ENCODE assay signal across 8 cellular contexts in genomic region chr6:28211840-28212509, GRCh38. TPM values are rescaled to one million over a fixed set of nuclear protein-coding genes. Genes with fewer than 3 reads are reported as not detected.
DNase-seq lines count a peak whose midpoint lies in the region; TF ChIP-seq lines count a peak whose summit lies in the region.

No MANE protein-coding gene starts in this region.

- H3K9me3 Mint-ChIP-seq in activated naive CD4-positive, alpha-beta T cell treated with anti-CD3 and anti-CD28 coated beads, Interleukin-2, amount 10 ng/mL, durations not matched to agents 7 days and 5 days = peaks cover 2% of the 10 kb centered on the region

- peaks cover 91% of the 10 kb centered on the region for H3K27me3 Mint-ChIP-seq in activated naive CD4-positive, alpha-beta T cell treated with anti-CD3 and anti-CD28 coated beads, Interleukin-2, amount 10 ng/mL, durations not matched to agents 7 days and 5 days

- no peak overlapping the region for H3K27ac Mint-ChIP-seq in activated naive CD4-positive, alpha-beta T cell treated with anti-CD3 and anti-CD28 coated beads, Interleukin-2, amount 10 ng/mL, durations not matched to agents 7 days and 5 days

- H3K4me3 ChIP-seq in NB4 (ENCODE audit: low read depth, low read length) = peak overlapping the region; percentile 66
- H3K4me3 ChIP-seq in ectodermal cell (ENCODE audit: insufficient read depth, low read depth, low read length) = peak overlapping the region; percentile 42
- H3K4me3 ChIP-seq in retinal pigment epithelial cell (ENCODE audit: low read length) = peak overlapping the region; percentile 67
- no peak overlapping the region for H3K4me3 ChIP-seq in sigmoid colon

- no peak overlapping the region for H3K27ac ChIP-seq in ectodermal cell (ENCODE audit: insufficient read depth, low read depth, low read length, poor library complexity, severe bottlenecking)
- no peak overlapping the region for H3K27ac ChIP-seq in sigmoid colon

- intact Hi-C loops in sigmoid colon (cut with DNase I) = no loop called here

- no peak for TF ChIP-seq POLR2A in NB4 (IDR thresholded peaks at IDR 0.05; ENCODE audit: extremely low read depth, insufficient read length)
- no peak for TF ChIP-seq POLR2A in sigmoid colon (IDR thresholded peaks at IDR 0.05)

- H3K4me1 ChIP-seq in ectodermal cell (ENCODE audit: control insufficient read depth, insufficient read depth, low read length) (peaks cover 8% of the 10 kb centered on the region), sigmoid colon (peaks cover 0 to 13% (median 11%) of the 10 kb centered on the region in 4 donors)

- H3K36me3 Mint-ChIP-seq in activated naive CD4-positive, alpha-beta T cell treated with anti-CD3 and anti-CD28 coated beads, Interleukin-2, amount 10 ng/mL, durations not matched to agents 7 days and 5 days = peaks cover 8% of the 10 kb centered on the region

- CTCF ChIA-PET in activated naive CD4-positive, alpha-beta T cell treated with anti-CD3 and anti-CD28 coated beads, Interleukin-2, amount 10 ng/mL, durations not matched to agents 7 days and 5 days (lab: Charles Lee) = interaction anchor here (0.6 to 0.7 kb wide), 2 partner anchors 71 to 83 kb away, joined by 3 to 5 read pairs; no protein-coding TSS in a partner anchor

- H3K9me3 ChIP-seq in ectodermal cell (ENCODE audit: control insufficient read depth, low read length) = no peaks in the 10 kb centered on the region
- no peaks in the 10 kb centered on the region for H3K9me3 ChIP-seq in sigmoid colon

- WGBS in ectodermal cell, 2 experiments = 7 to 11% methylated on average over 16 of the region's 16 CpGs
- 13 to 43% methylated on average over 16 of the region's 16 CpGs for WGBS in sigmoid colon, 2 donors

- H3K4me3 Mint-ChIP-seq in activated naive CD4-positive, alpha-beta T cell treated with anti-CD3 and anti-CD28 coated beads, Interleukin-2, amount 10 ng/mL, durations not matched to agents 7 days and 5 days = peak overlapping the region; percentile 36

- no peaks in the 10 kb centered on the region for H3K36me3 ChIP-seq in ectodermal cell (ENCODE audit: control insufficient read depth, insufficient read depth, low read length)
- no peaks in the 10 kb centered on the region for H3K36me3 ChIP-seq in sigmoid colon

- H3K27me3 ChIP-seq in ectodermal cell (ENCODE audit: control insufficient read depth, insufficient read depth, low read length, poor library complexity, severe bottlenecking) (peaks cover 91% of the 10 kb centered on the region), sigmoid colon (peaks cover 40 to 96% (median 84%) of the 10 kb centered on the region in 3 donors)

- peak; percentile 37 for DNase-seq in activated naive CD4-positive, alpha-beta T cell treated with anti-CD3 and anti-CD28 coated beads, Interleukin-2, amount 10 ng/mL, durations not matched to agents 7 days and 5 days
- no peak for DNase-seq in activated naive CD4-positive, alpha-beta T cell treated with anti-CD3 and anti-CD28 coated beads, Interleukin-2, amount 50 U/mL, for 16 hours
- DNase-seq in NB4 (ENCODE audit: low read depth) (peak; percentile 52), retinal pigment epithelial cell (ENCODE audit: low read depth) (no peak), COLO668 (lab: John Stamatoyannopoulos, UW; ENCODE audit: unreplicated experiment) (no peak), sigmoid colon (no peak), NCI-H187 (lab: John Stamatoyannopoulos, UW) (no peak)

- TF ChIP-seq CTCF in NB4 (IDR thresholded peaks at IDR 0.05; ENCODE audit: low read depth, low read length) (no peak), retinal pigment epithelial cell (conservative IDR thresholded peaks at IDR 0.05; ENCODE audit: low read depth, low read length) (no peak), sigmoid colon (IDR thresholded peaks at IDR 0.05) (no peak)

- no peak for TF ChIP-seq EP300 in sigmoid colon (IDR thresholded peaks at IDR 0.05)

- peaks cover 40% of the 10 kb centered on the region for H3K4me1 Mint-ChIP-seq in activated naive CD4-positive, alpha-beta T cell treated with anti-CD3 and anti-CD28 coated beads, Interleukin-2, amount 10 ng/mL, durations not matched to agents 7 days and 5 days

RNA-seq across cellular contexts. Expression of gene ZSCAN9, which starts 13.1 kb away (rescaled TPM):
- polyA plus RNA-seq in ectodermal cell (2013, experiment 1 of 4) = 34.0 TPM
- 30.0 TPM for polyA plus RNA-seq in ectodermal cell (2013, experiment 2 of 4)
- polyA plus RNA-seq in ectodermal cell (2013, experiment 3 of 4) = 28.3 TPM
- 31.6 TPM for polyA plus RNA-seq in ectodermal cell (2013, experiment 4 of 4)
- total RNA-seq in sigmoid colon = 10 to 100 TPM; 14.0 to 15.1 (median 14.8) TPM
- 1 to 10 TPM; 1.8 to 6.2 (median 3.6) TPM for polyA plus RNA-seq in sigmoid colon

RNA-seq across cellular contexts. Expression of gene ZKSCAN4, which starts 40.1 kb away (rescaled TPM):
- 9.4 TPM for polyA plus RNA-seq in ectodermal cell (2013, experiment 1 of 4)
- 9.0 TPM for polyA plus RNA-seq in ectodermal cell (2013, experiment 2 of 4)
- 7.6 TPM for polyA plus RNA-seq in ectodermal cell (2013, experiment 3 of 4)
- polyA plus RNA-seq in ectodermal cell (2013, experiment 4 of 4) = 9.2 TPM
- 1 to 10 TPM; 1.5 to 6.1 (median 4.7) TPM for total RNA-seq in sigmoid colon
- 1 to 10 TPM; 1.8 to 3.1 (median 2.3) TPM for polyA plus RNA-seq in sigmoid colon

RNA-seq across cellular contexts. Expression of gene NKAPL, which starts 47.1 kb away (rescaled TPM):
- not detected for polyA plus RNA-seq in ectodermal cell (2013, experiment 1 of 4)
- not detected for polyA plus RNA-seq in ectodermal cell (2013, experiment 2 of 4)
- not detected for polyA plus RNA-seq in ectodermal cell (2013, experiment 3 of 4)
- polyA plus RNA-seq in ectodermal cell (2013, experiment 4 of 4) = not detected
- total RNA-seq in sigmoid colon = 1 to 10 TPM; 2.6 to 7.5 (median 3.8) TPM
- polyA plus RNA-seq in sigmoid colon = under 1 TPM in 2 of 3 donors, not detected in 1; 0.55 to 0.60 TPM

RNA-seq across cellular contexts. Expression of gene ZSCAN26, which starts 55.0 kb away (rescaled TPM):
- polyA plus RNA-seq in ectodermal cell (2013, experiment 1 of 4) = 23.3 TPM
- 26.1 TPM for polyA plus RNA-seq in ectodermal cell (2013, experiment 2 of 4)
- polyA plus RNA-seq in ectodermal cell (2013, experiment 3 of 4) = 19.6 TPM
- 25.7 TPM for polyA plus RNA-seq in ectodermal cell (2013, experiment 4 of 4)
- 10 to 100 TPM; 25.5 to 29.4 (median 27.6) TPM for total RNA-seq in sigmoid colon
- polyA plus RNA-seq in sigmoid colon = 1 to 10 TPM; 2.8 to 6.3 (median 6.0) TPM

Comparison
In these comparisons a context has a peak if more than half of its experiments do, and no peak if none do; other contexts are left out.
1. DNase-seq: peak in activated naive CD4-positive, alpha-beta T cell treated with anti-CD3 and anti-CD28 coated beads, Interleukin-2, amount 10 ng/mL, durations not matched to agents 7 days and 5 days (single experiment) and NB4 (single experiment); none in activated naive CD4-positive, alpha-beta T cell treated with anti-CD3 and anti-CD28 coated beads, Interleukin-2, amount 50 U/mL, for 16 hours (single experiment), retinal pigment epithelial cell (single experiment), COLO668 (single experiment), sigmoid colon (single experiment) and NCI-H187 (0 of 2).
2. H3K4me3 ChIP-seq: peak in NB4 (single experiment), ectodermal cell (single experiment) and retinal pigment epithelial cell (single experiment); none in sigmoid colon (0 of 4).